In genomic region chr2:98233941-98234340, GRCh38 we compare ENCODE assay signal across 15 cellular contexts.
DNase-seq lines count a peak whose midpoint lies in the region; ATAC-seq and TF ChIP-seq lines count a peak whose summit lies in the region.
"Had no signal": no experiment of that assay in that cellular context is flagged by ENCODE, and none has a peak within 500 bp of the region (broad histone marks: within the 10 kb centered on the region; RNA-seq: fewer than 3 reads in every experiment).

No MANE protein-coding gene starts in this region.

- no peak overlapping the region for H3K23ac ChIP-seq in mesendoderm (ENCODE audit: low read length)

- DNase-seq in Right ventricle myocardium superior (no peak), Right ventricle myocardium inferior (ENCODE audit: missing footprints) (no peak), mesendoderm (no peak), iPS-NIHi11 (ENCODE audit: low spot score) (no peak), breast epithelium (ENCODE audit: low spot score in 2 of 2) (no peak), NCI-H446 (lab: John Stamatoyannopoulos, UW) (no peak)
- no peak for DNase-seq in activated CD8-positive, alpha-beta T cell treated with anti-CD3 and anti-CD28 coated beads for 36 hours
- DNase-seq: CD8-positive, alpha-beta T cell; COR-L47; DMS153; GF-D8 had no signal

- H3K9ac ChIP-seq in mesendoderm (ENCODE audit: low read length), result no peak overlapping the region

- H3K4me2 ChIP-seq in mesendoderm (ENCODE audit: low read length), result no peak overlapping the region

- CTCF ChIA-PET in activated CD8-positive, alpha-beta T cell treated with anti-CD3 and anti-CD28 coated beads for 36 hours (lab: Charles Lee), result interaction anchor here (1.0 kb wide), 1 partner anchor 35 kb away, joined by 5 read pairs; no protein-coding TSS in a partner anchor

- intact Hi-C loops in Right ventricle myocardium superior (cut with DNase I), result no loop called here
- intact Hi-C loops in Right ventricle myocardium inferior (cut with DNase I), result no loop called here
- intact Hi-C loops in activated CD8-positive, alpha-beta T cell treated with anti-CD3 and anti-CD28 coated beads for 36 hours (cut with micrococcal nuclease), result no loop called here
- intact Hi-C loops in breast epithelium (cut with DNase I; ENCODE audit: low total_unique reads), result no loop called here

- POLR2A ChIA-PET in activated CD8-positive, alpha-beta T cell treated with anti-CD3 and anti-CD28 coated beads for 36 hours (lab: Charles Lee), result interaction anchor here (1.1 kb wide), 1 partner anchor 10 kb away, joined by 3 read pairs; no protein-coding TSS in a partner anchor

- no peak overlapping the region for H3K56ac ChIP-seq in mesendoderm (ENCODE audit: low read length)

- H3K27ac ChIP-seq in mesendoderm (ENCODE audit: low read depth, low read length), result no peak overlapping the region
- H3K27ac ChIP-seq in breast epithelium, result no peak overlapping the region
- H3K27ac ChIP-seq: 22Rv1 had no signal

- no peaks in the 10 kb centered on the region for H3K9me3 ChIP-seq in breast epithelium
- H3K9me3 ChIP-seq: HAP-1 had no signal

- no peaks in the 10 kb centered on the region for H3K36me3 Mint-ChIP-seq in activated T-helper 17 cell treated with anti-CD3 and anti-CD28 coated beads, Interleukin-2, amount 50 U/mL, for 72 hours (ENCODE audit: low read depth)
- no peaks in the 10 kb centered on the region for H3K36me3 Mint-ChIP-seq in activated CD8-positive, alpha-beta T cell treated with anti-CD3 and anti-CD28 coated beads for 36 hours (ENCODE audit: low read depth)
- H3K36me3 Mint-ChIP-seq: CD14-positive monocyte; CD8-positive, alpha-beta T cell had no signal

- H3K36me3 ChIP-seq in mesendoderm (ENCODE audit: control insufficient read depth, insufficient read depth, low read length), result no peaks in the 10 kb centered on the region
- no peaks in the 10 kb centered on the region for H3K36me3 ChIP-seq in breast epithelium
- H3K36me3 ChIP-seq: HAP-1 had no signal

- H2BK120ac ChIP-seq in mesendoderm (ENCODE audit: low read depth, low read length), result no peak overlapping the region

- H4K8ac ChIP-seq in mesendoderm (ENCODE audit: low read depth, low read length), result no peak overlapping the region

- H3K27me3 ChIP-seq in mesendoderm (ENCODE audit: insufficient read depth, low read length, poor library complexity) (no peaks in the 10 kb centered on the region), breast epithelium (no peaks in the 10 kb centered on the region)

- H3K4me1 ChIP-seq in mesendoderm (ENCODE audit: control insufficient read depth, low read depth, low read length) (no peaks in the 10 kb centered on the region), breast epithelium (no peaks in the 10 kb centered on the region)
- H3K4me1 ChIP-seq: HAP-1 had no signal

- H3K4ac ChIP-seq in mesendoderm (ENCODE audit: low read depth, low read length), result peak overlapping the region; percentile 18

- no peak for TF ChIP-seq CTCF in activated CD8-positive, alpha-beta T cell treated with anti-CD3 and anti-CD28 coated beads for 36 hours (IDR thresholded peaks at IDR 0.05)
- no peak for TF ChIP-seq CTCF in breast epithelium (IDR thresholded peaks at IDR 0.05)

- no CpG with 5 or more reads among the region's 2 CpGs for WGBS in mesendoderm (ENCODE audit: extremely low coverage, insufficient coverage, low lambda C conversion rate)

- H3K4me3 ChIP-seq in mesendoderm (ENCODE audit: low read length) (no peak overlapping the region), breast epithelium (no peak overlapping the region)
- H3K4me3 ChIP-seq: HAP-1 had no signal

- no peaks in the 10 kb centered on the region for H3K4me1 Mint-ChIP-seq in activated T-helper 17 cell treated with anti-CD3 and anti-CD28 coated beads, Interleukin-2, amount 50 U/mL, for 72 hours
- no peaks in the 10 kb centered on the region for H3K4me1 Mint-ChIP-seq in activated CD8-positive, alpha-beta T cell treated with anti-CD3 and anti-CD28 coated beads for 36 hours (ENCODE audit: low read depth)
- H3K4me1 Mint-ChIP-seq: CD14-positive monocyte had no signal

- H3K79me2 ChIP-seq in mesendoderm (ENCODE audit: control insufficient read depth, insufficient read depth, low read length), result no peaks in the 10 kb centered on the region

- H3K27me3 Mint-ChIP-seq in activated T-helper 17 cell treated with anti-CD3 and anti-CD28 coated beads, Interleukin-2, amount 50 U/mL, for 72 hours, result peaks cover 22% of the 10 kb centered on the region
- H3K27me3 Mint-ChIP-seq in activated CD8-positive, alpha-beta T cell treated with anti-CD3 and anti-CD28 coated beads for 36 hours, result peaks cover 14% of the 10 kb centered on the region

- H4K5ac ChIP-seq in mesendoderm (ENCODE audit: low read length), result no peak overlapping the region

- no peaks in the 10 kb centered on the region for H3K9me3 Mint-ChIP-seq in activated T-helper 17 cell treated with anti-CD3 and anti-CD28 coated beads, Interleukin-2, amount 50 U/mL, for 72 hours
- no peaks in the 10 kb centered on the region for H3K9me3 Mint-ChIP-seq in activated CD8-positive, alpha-beta T cell treated with anti-CD3 and anti-CD28 coated beads for 36 hours
- H3K9me3 Mint-ChIP-seq: CD8-positive, alpha-beta T cell had no signal

- no peaks in the 10 kb centered on the region for H3K79me1 ChIP-seq in mesendoderm (ENCODE audit: low read length)

- no peak overlapping the region for H2BK5ac ChIP-seq in mesendoderm (ENCODE audit: low read length)

- H3K27ac Mint-ChIP-seq in activated T-helper 17 cell treated with anti-CD3 and anti-CD28 coated beads, Interleukin-2, amount 50 U/mL, for 72 hours, result peak overlapping the region; percentile 4
- H3K27ac Mint-ChIP-seq in activated CD8-positive, alpha-beta T cell treated with anti-CD3 and anti-CD28 coated beads for 36 hours, result no peak overlapping the region
- H3K27ac Mint-ChIP-seq: CD14-positive monocyte; CD8-positive, alpha-beta T cell had no signal

- TF ChIP-seq POLR2A in breast epithelium (IDR thresholded peaks at IDR 0.05), result no peak

- no peak overlapping the region for H2AK5ac ChIP-seq in mesendoderm (ENCODE audit: low read length)

- ATAC-seq in Right ventricle myocardium superior (ENCODE audit: poor library complexity) (peak; percentile 22), Right ventricle myocardium inferior (no peak)
- ATAC-seq in activated T-helper 17 cell treated with anti-CD3 and anti-CD28 coated beads, Interleukin-2, amount 50 U/mL, for 72 hours (replicated peaks), result no peak
- no peak for ATAC-seq in activated CD8-positive, alpha-beta T cell treated with anti-CD3 and anti-CD28 coated beads for 36 hours
- ATAC-seq: CD8-positive, alpha-beta T cell had no signal

- no peak overlapping the region for H3K4me3 Mint-ChIP-seq in activated T-helper 17 cell treated with anti-CD3 and anti-CD28 coated beads, Interleukin-2, amount 50 U/mL, for 72 hours
- no peak overlapping the region for H3K4me3 Mint-ChIP-seq in activated CD8-positive, alpha-beta T cell treated with anti-CD3 and anti-CD28 coated beads for 36 hours
- H3K4me3 Mint-ChIP-seq: CD14-positive monocyte; CD8-positive, alpha-beta T cell had no signal

- no peak overlapping the region for H3K18ac ChIP-seq in mesendoderm (ENCODE audit: low read length)

- no peak overlapping the region for H2BK15ac ChIP-seq in mesendoderm (replicated peaks; ENCODE audit: low read depth)
